7 cellular contexts compared by ENCODE assay signal in genomic region chr13:112893570-112894422, GRCh38.
DNase-seq lines count a peak whose midpoint lies in the region; ATAC-seq, FAIRE-seq and TF ChIP-seq lines count a peak whose summit lies in the region.

No MANE protein-coding gene starts in this region.

- no peaks in the 10 kb centered on the region for H3K9me3 ChIP-seq in suprapubic skin

- H3K27me3 ChIP-seq in GM23338 (ENCODE audit: insufficient read depth) (peaks cover 10% of the 10 kb centered on the region; the same call in 1 of the 2 replicates), suprapubic skin (peaks cover 64% of the 10 kb centered on the region)

- TF ChIP-seq POLR2A in GM12891 (IDR thresholded peaks at IDR 0.05; ENCODE audit: low read depth, low read length) = no peak
- TF ChIP-seq POLR2A in suprapubic skin (IDR thresholded peaks at IDR 0.05) = no peak

- ATAC-seq in GM23338 (peak; percentile 6), left colon (peak; percentile 68)

- H3K4me3 Mint-ChIP-seq in GM23338 (peak overlapping the region; percentile 62), MCF 10A (ENCODE audit: unreplicated experiment) (peak overlapping the region; percentile 6)

- DNase-seq in GM12891 (ENCODE audit: insufficient read length, low spot score) (peak; percentile 75), GM23338 (ENCODE audit: low spot score) (peak; percentile 71), NCI-H345 treated with DMSO at 0.1 percent for 48 hours (lab: John Stamatoyannopoulos, UW; ENCODE audit: unreplicated experiment) (peak; percentile 72), MCF 10A (ENCODE audit: unreplicated experiment) (peak; percentile 23), left colon (peak; percentile 58 to 62), suprapubic skin (ENCODE audit: low spot score in 2 of 2) (no peak), T-helper 9 cell (no peak)

- peak overlapping the region; percentile 76 for H3K4me2 ChIP-seq in GM23338

- no TSS peak for BruUV-seq in MCF 10A (replicated peaks; lab: Mats Ljungman, UMichigan)

- intact Hi-C loops in MCF 10A (cut with micrococcal nuclease) (no loop called here), left colon (cut with DNase I, micrococcal nuclease) (no loop called here)

- CTCF ChIA-PET in MCF 10A (lab: Yijun Ruan, JAX) = interaction anchor here (0.6 kb wide), 1 partner anchor 83 kb away, joined by 3 read pairs; no protein-coding TSS in a partner anchor

- H3K27me3 Mint-ChIP-seq in GM23338 (ENCODE audit: insufficient read depth, low read depth, poor library complexity) = peaks cover 29% of the 10 kb centered on the region
- H3K27me3 Mint-ChIP-seq in MCF 10A (ENCODE audit: insufficient read depth, unreplicated experiment) = no peaks in the 10 kb centered on the region

- H3K4me3 ChIP-seq in GM23338 (peak overlapping the region; percentile 70), suprapubic skin (peak overlapping the region; percentile 50)

- H3K79me2 ChIP-seq in GM23338 (replicated peaks; ENCODE audit: insufficient read depth) = no peaks in the 10 kb centered on the region

- POLR2A ChIA-PET in MCF 10A (lab: Yijun Ruan, JAX) = no interaction called here

- WGBS in suprapubic skin = no CpG with 5 or more reads among the region's 51 CpGs

- no peaks in the 10 kb centered on the region for H3K9me2 ChIP-seq in GM23338 (ENCODE audit: insufficient read depth)

- TF ChIP-seq EP300 in suprapubic skin (IDR thresholded peaks at IDR 0.05) = no peak

- no peak overlapping the region; the same call in 1 of the 2 replicates for H3K27ac Mint-ChIP-seq in GM23338
- H3K27ac Mint-ChIP-seq in MCF 10A (ENCODE audit: low read depth, unreplicated experiment) = no peak overlapping the region

- H3K36me3 ChIP-seq in GM23338 (ENCODE audit: insufficient read depth) (no peaks in the 10 kb centered on the region), suprapubic skin (no peaks in the 10 kb centered on the region)

- no peak for FAIRE-seq in GM12891 (lab: Jason Lieb, UNC)

- H3K27ac ChIP-seq in GM23338 (ENCODE audit: low read depth) (peak overlapping the region; percentile 50; the same call in 1 of the 2 replicates), suprapubic skin (no peak overlapping the region)

- H4K20me1 ChIP-seq in GM23338 (replicated peaks; ENCODE audit: insufficient read depth) = no peaks in the 10 kb centered on the region

- H3K4me1 ChIP-seq in GM23338 (ENCODE audit: insufficient read depth) = peaks cover 25% of the 10 kb centered on the region
- H3K4me1 ChIP-seq in suprapubic skin = peaks cover 40% of the 10 kb centered on the region

- H3F3A ChIP-seq in GM23338 (replicated peaks; ENCODE audit: low read depth) = peaks cover 19% of the 10 kb centered on the region

- H3K4me1 Mint-ChIP-seq in GM23338 = peaks cover 43% of the 10 kb centered on the region
- no peaks in the 10 kb centered on the region for H3K4me1 Mint-ChIP-seq in MCF 10A (ENCODE audit: insufficient read depth, unreplicated experiment)

- H3K36me3 Mint-ChIP-seq in GM23338 (ENCODE audit: low read depth) (peaks cover 3% of the 10 kb centered on the region; the same call in 1 of the 3 replicates), MCF 10A (ENCODE audit: insufficient read depth, unreplicated experiment) (no peaks in the 10 kb centered on the region)

- no peaks in the 10 kb centered on the region for H3K9me3 Mint-ChIP-seq in GM23338
- H3K9me3 Mint-ChIP-seq in MCF 10A (ENCODE audit: unreplicated experiment) = no peaks in the 10 kb centered on the region

- peak overlapping the region; percentile 90 for H2AFZ ChIP-seq in GM23338

- TF ChIP-seq CTCF in GM23338 (conservative IDR thresholded peaks at IDR 0.05; ENCODE audit: low read depth in 2 of 2) (peak in 1 of 2 experiments; percentile 47; a peak in 2 of 4 replicates), MCF 10A (IDR thresholded peaks at IDR 0.05; ENCODE audit: unreplicated experiment) (no peak), suprapubic skin (IDR thresholded peaks at IDR 0.05) (no peak)

TF ChIP-seq in GM12891, 5 proteins besides CTCF, POLR2A, EP300 and RAD21:
- TF ChIP-seq POLR2AphosphoS5 (IDR thresholded peaks at IDR 0.05; ENCODE audit: low read depth, low read length) (no peak), SPI1 (IDR thresholded peaks at IDR 0.05; ENCODE audit: low read depth, low read length) (no peak), PAX5 (IDR thresholded peaks at IDR 0.05; ENCODE audit: insufficient read depth, low read length, severe bottlenecking) (no peak), POU2F2 (IDR thresholded peaks at IDR 0.05; ENCODE audit: low read depth, low read length) (no peak), TAF1 (IDR thresholded peaks at IDR 0.05; ENCODE audit: low read depth, low read length) (no peak)

TF ChIP-seq in GM23338, 12 proteins besides CTCF, POLR2A, EP300 and RAD21:
- TF ChIP-seq POLR2AphosphoS5 (IDR thresholded peaks at IDR 0.05; ENCODE audit: low read depth) (peak; percentile 53; the same call in 1 of the 2 replicates), CREB1 (CRISPR knock-in tag; IDR thresholded peaks at IDR 0.05; ENCODE audit: low read depth) (peak; percentile 34; the same call in 1 of the 2 replicates), ZNF462 (CRISPR knock-in tag; IDR thresholded peaks at IDR 0.05) (no peak), ZNF331 (CRISPR knock-in tag; IDR thresholded peaks at IDR 0.05; ENCODE audit: low read depth) (no peak), STAT1 (IDR thresholded peaks at IDR 0.05; ENCODE audit: unreplicated experiment) (no peak)

Comparison
In these comparisons a context has a peak if more than half of its experiments do, and no peak if none do; other contexts are left out.
1. DNase-seq: peak in GM12891 (single experiment), GM23338 (single experiment), NCI-H345 treated with DMSO at 0.1 percent for 48 hours (single experiment), MCF 10A (single experiment) and left colon (2 of 2); none in suprapubic skin (0 of 2) and T-helper 9 cell (single experiment).